ENCODE assay signal across 11 cellular contexts in the genomic region with DNA sequence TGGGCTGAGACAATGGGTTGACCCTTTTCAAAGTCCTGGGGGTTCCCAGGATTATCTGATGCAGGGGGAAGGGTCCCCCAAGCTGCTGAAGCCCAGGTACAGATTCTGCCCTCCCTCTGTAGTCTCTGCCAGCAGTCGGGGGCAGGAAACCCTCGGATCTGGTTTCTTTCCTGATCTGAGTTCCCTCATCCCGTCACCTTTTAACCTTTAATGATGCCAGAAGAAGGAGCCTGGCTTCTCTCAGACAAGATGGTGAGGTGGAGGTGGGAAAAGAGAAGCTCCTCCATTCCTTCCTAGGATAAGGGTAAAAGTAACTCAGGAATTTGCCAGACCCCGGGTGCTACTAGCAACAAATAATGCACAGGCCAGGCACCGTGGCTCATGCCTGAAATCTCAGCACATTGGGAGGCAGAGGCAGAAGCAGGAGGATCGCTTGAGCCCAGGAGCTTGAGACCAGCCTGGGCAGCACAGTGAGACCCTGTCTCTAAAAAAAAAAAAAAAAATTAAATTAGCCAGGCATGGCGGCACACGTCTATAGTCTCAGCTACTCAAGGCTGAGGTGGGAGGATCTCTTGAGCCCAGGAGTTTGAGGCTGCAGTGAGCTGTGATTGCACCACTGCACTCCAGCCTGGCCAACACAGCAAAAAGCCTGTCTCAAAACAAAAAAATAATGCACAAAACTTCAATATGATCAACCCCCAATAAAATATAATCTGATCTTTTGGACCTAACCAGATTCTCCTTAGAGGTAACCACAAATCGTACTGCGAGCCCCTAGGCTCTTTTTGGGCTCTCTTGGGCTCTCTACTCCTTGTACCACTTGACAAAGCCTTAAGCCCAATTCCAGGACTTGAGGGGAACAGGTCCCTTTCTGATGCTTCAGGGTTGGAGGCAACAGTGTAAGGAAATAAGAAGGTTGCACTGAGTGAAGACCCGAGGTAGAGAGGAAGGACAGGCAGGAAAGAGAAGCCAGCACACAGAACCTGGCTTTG. TPM values are rescaled to one million over a fixed set of nuclear protein-coding genes. Genes with fewer than 3 reads are reported as not detected.
DNase-seq lines count a peak whose midpoint lies in the region; ATAC-seq, FAIRE-seq and TF ChIP-seq lines count a peak whose summit lies in the region.
"Had no signal": no experiment of that assay in that cellular context is flagged by ENCODE, and none has a peak within 500 bp of the region (broad histone marks: within the 10 kb centered on the region; RNA-seq: fewer than 3 reads in every experiment).

No MANE protein-coding gene starts in this region.

- peaks cover 51 to 59% of the 10 kb centered on the region in 2 experiments for H3K4me1 ChIP-seq in K562 (replicated peaks in 1 of 2; ENCODE audit: control insufficient read depth in 2 of 2, insufficient read depth in 2 of 2, low read length in 2 of 2)
- H3K4me1 ChIP-seq in HepG2 (ENCODE audit: insufficient read depth, low read length) = peaks cover 75% of the 10 kb centered on the region
- H3K4me1 ChIP-seq in stomach smooth muscle (ENCODE audit: control insufficient read depth, insufficient read depth, low read length) = peaks cover 71% of the 10 kb centered on the region

- H3K27ac ChIP-seq in K562 (ENCODE audit: extremely low read depth, low read depth, low read length) = peak overlapping the region; percentile 81; the same call in 2 of the 3 replicates
- no peak overlapping the region for H3K27ac ChIP-seq in HepG2 (ENCODE audit: extremely low read length, insufficient read depth, low read length)
- H3K27ac ChIP-seq in stomach smooth muscle (ENCODE audit: low read length) = peak overlapping the region; percentile 89

- intact Hi-C loops in K562 (cut with micrococcal nuclease) = loop anchor here (2.0 kb wide), 1 partner anchor 63 kb away; no protein-coding TSS in a partner anchor
- intact Hi-C loops in HepG2 (cut with micrococcal nuclease; ENCODE audit: unreplicated experiment) = no loop called here

- H3K9me1 ChIP-seq in K562 (ENCODE audit: control insufficient read depth, insufficient read depth, low read length) = peaks cover 3% of the 10 kb centered on the region

- no peaks in the 10 kb centered on the region for H3K9me3 ChIP-seq in K562 (replicated peaks; ENCODE audit: control insufficient read depth, insufficient read depth, low read depth, low read length)
- H3K9me3 ChIP-seq in HepG2 (ENCODE audit: low read length) = no peaks in the 10 kb centered on the region
- no peaks in the 10 kb centered on the region for H3K9me3 ChIP-seq in stomach smooth muscle (ENCODE audit: control insufficient read depth in 2 of 2, low read length in 2 of 2)
- H3K9me3 ChIP-seq in T-helper 17 cell (ENCODE audit: control insufficient read depth, low read length, poor library complexity, severe bottlenecking) = no peaks in the 10 kb centered on the region

- H2AFZ ChIP-seq in K562 (ENCODE audit: low read depth, low read length) = peak overlapping the region; percentile 91; the same call in 1 of the 2 replicates
- no peak overlapping the region for H2AFZ ChIP-seq in HepG2 (ENCODE audit: low read length)

- no peak for DNase-seq in HEK293T (ENCODE audit: extremely low spot score)
- no peak for DNase-seq in K562 (ENCODE audit: extremely low read depth in 1 of 4, low spot score in 3 of 4)
- no peak for DNase-seq in HepG2 (ENCODE audit: low spot score)
- no peak for DNase-seq in T-helper 17 cell
- no peak for DNase-seq in activated naive CD8-positive, alpha-beta T cell treated with anti-CD3 and anti-CD28 coated beads, Interleukin-2, amount 50 U/mL, for 24 hours
- DNase-seq in amniotic stem cell (lab: John Stamatoyannopoulos, UW) = no peak
- no peak for DNase-seq in kidney tubule cell (ENCODE audit: low spot score)
- DNase-seq: stimulated activated naive CD8-positive, alpha-beta T cell treated with anti-CD3 and anti-CD28 coated beads, Interleukin-15, amount 100 ng/mL, for 72 hours had no signal

- no peak for TF ChIP-seq EP300 in K562 (IDR thresholded peaks at IDR 0.05; ENCODE audit: low read length)
- TF ChIP-seq EP300 in HepG2 (IDR thresholded peaks at IDR 0.05; ENCODE audit: low read depth in 2 of 2, low read length in 2 of 2) = no peak
- no peak for TF ChIP-seq EP300 in HepG2 (CRISPR knock-in tag; IDR thresholded peaks at IDR 0.05; ENCODE audit: borderline replicate concordance)

- H3K4me2 ChIP-seq in K562 (ENCODE audit: insufficient read depth, low read length) = peak overlapping the region; percentile 83
- peak overlapping the region; percentile 21; the same call in 1 of the 2 replicates for H3K4me2 ChIP-seq in HepG2 (ENCODE audit: low read depth, low read length)

- BruUV-seq in K562 (replicated peaks; lab: Mats Ljungman, UMichigan) = no TSS peak
- no TSS peak for BruUV-seq in HepG2 (replicated peaks; lab: Mats Ljungman, UMichigan)

- H3K4me1 Mint-ChIP-seq in T-helper 17 cell = peaks cover 11% of the 10 kb centered on the region
- peaks cover 12% of the 10 kb centered on the region for H3K4me1 Mint-ChIP-seq in activated naive CD8-positive, alpha-beta T cell treated with anti-CD3 and anti-CD28 coated beads, Interleukin-2, amount 50 U/mL, for 24 hours

- CTCF ChIA-PET in HEK293T (lab: Yijun Ruan, JAX) = interaction anchor here (0.5 to 0.7 kb wide), 3 partner anchors 28 to 214 kb away, joined by 3 to 6 read pairs (median 5); no protein-coding TSS in a partner anchor
- CTCF ChIA-PET in K562 (lab: Yijun Ruan, JAX; ENCODE audit: low intra/inter-chr PET ratio) = interaction anchor here (0.6 kb wide), 1 partner anchor 96 kb away, joined by 3 read pairs; no protein-coding TSS in a partner anchor
- CTCF ChIA-PET in HepG2 (lab: Yijun Ruan, JAX; ENCODE audit: low intra/inter-chr PET ratio, low total read pairs) = no interaction called here

- no peak for FAIRE-seq in K562 (lab: Jason Lieb, UNC)
- no peak for FAIRE-seq in HepG2 (lab: Jason Lieb, UNC)
- FAIRE-seq: bronchial epithelial cell had no signal

- H3K79me2 ChIP-seq in K562 (ENCODE audit: control insufficient read depth, insufficient read depth, low read length) (peaks cover 78% of the 10 kb centered on the region), HepG2 (ENCODE audit: insufficient read depth, low read length) (peaks cover 85% of the 10 kb centered on the region)

- H3K36me3 ChIP-seq in K562 (ENCODE audit: control insufficient read depth, insufficient read depth, low read length) (peaks cover 8% of the 10 kb centered on the region; the same call in 1 of the 3 replicates), HepG2 (replicated peaks in 1 of 2; ENCODE audit: control insufficient read depth in 1 of 2, insufficient read depth in 2 of 2, low read length in 2 of 2) (peaks cover 5 to 10% of the 10 kb centered on the region in 2 experiments; a peak in 3 of 5 replicates), stomach smooth muscle (ENCODE audit: control insufficient read depth in 2 of 2, insufficient read depth in 2 of 2, low read length in 2 of 2) (peaks cover 0 to 3% of the 10 kb centered on the region in 2 donors)

- H3K4me3 Mint-ChIP-seq in T-helper 17 cell = no peak overlapping the region
- H3K4me3 Mint-ChIP-seq in activated naive CD8-positive, alpha-beta T cell treated with anti-CD3 and anti-CD28 coated beads, Interleukin-2, amount 50 U/mL, for 24 hours = no peak overlapping the region
- H3K4me3 Mint-ChIP-seq: stimulated activated naive CD8-positive, alpha-beta T cell treated with anti-CD3 and anti-CD28 coated beads, Interleukin-15, amount 100 ng/mL, for 72 hours had no signal

- no peak for ATAC-seq in K562
- ATAC-seq in HepG2 = no peak
- ATAC-seq in T-helper 17 cell = no peak
- no peak for ATAC-seq in activated naive CD8-positive, alpha-beta T cell treated with anti-CD3 and anti-CD28 coated beads, Interleukin-2, amount 50 U/mL, for 24 hours
- ATAC-seq: stimulated activated naive CD8-positive, alpha-beta T cell treated with anti-CD3 and anti-CD28 coated beads, Interleukin-15, amount 100 ng/mL, for 72 hours had no signal

- peaks cover 4% of the 10 kb centered on the region for H3K27me3 Mint-ChIP-seq in T-helper 17 cell
- H3K27me3 Mint-ChIP-seq in activated naive CD8-positive, alpha-beta T cell treated with anti-CD3 and anti-CD28 coated beads, Interleukin-2, amount 50 U/mL, for 24 hours = peaks cover 9% of the 10 kb centered on the region

- H3K4me3 ChIP-seq in K562 (no peak overlapping the region; the same call in 1 of the 2 replicates), HepG2 (replicated peaks in 1 of 3; ENCODE audit: insufficient read depth in 1 of 3, low read depth in 2 of 3, low read length in 3 of 3) (no peak overlapping the region), stomach smooth muscle (ENCODE audit: low read length in 2 of 2) (peak overlapping the region; percentile 72 to 74)

- no peaks in the 10 kb centered on the region for H4K20me1 ChIP-seq in K562 (replicated peaks; ENCODE audit: control insufficient read depth, insufficient read depth, low read length)
- H4K20me1 ChIP-seq in HepG2 (ENCODE audit: insufficient read depth, low read length) = peaks cover 48% of the 10 kb centered on the region

- peak overlapping the region; percentile 63 to 86; a peak in 3 of 4 replicates for H3K9ac ChIP-seq in K562 (ENCODE audit: insufficient read depth in 1 of 2, low read depth in 2 of 2, low read length in 2 of 2)
- no peak overlapping the region for H3K9ac ChIP-seq in HepG2 (ENCODE audit: insufficient read depth, low read depth, low read length)
- H3K9ac ChIP-seq in stomach smooth muscle (ENCODE audit: low read length in 2 of 2) = peak overlapping the region in 1 of 2 donors; percentile 83

- POLR2A ChIA-PET in HEK293T (lab: Yijun Ruan, JAX) (interaction anchor here (1.0 kb wide), 1 partner anchor 23 kb away, joined by 3 read pairs; no protein-coding TSS in a partner anchor), K562 (lab: Yijun Ruan, JAX) (interaction anchor here (0.9 to 1.1 kb wide), 2 partner anchors 13 to 25 kb away, joined by 3 read pairs; no protein-coding TSS in a partner anchor), HepG2 (lab: Yijun Ruan, JAX) (interaction anchor here (6.1 to 8.2 kb wide), 2 partner anchors 9 to 44 kb away, joined by 77 to 204 read pairs; partner anchors contain the start of gene CPSF4L)

- no peak overlapping the region for H3K27ac Mint-ChIP-seq in T-helper 17 cell
- no peak overlapping the region for H3K27ac Mint-ChIP-seq in activated naive CD8-positive, alpha-beta T cell treated with anti-CD3 and anti-CD28 coated beads, Interleukin-2, amount 50 U/mL, for 24 hours
- H3K27ac Mint-ChIP-seq: stimulated activated naive CD8-positive, alpha-beta T cell treated with anti-CD3 and anti-CD28 coated beads, Interleukin-15, amount 100 ng/mL, for 72 hours had no signal

- no peaks in the 10 kb centered on the region for H3K27me3 ChIP-seq in K562 (ENCODE audit: control insufficient read depth in 2 of 2, insufficient read depth in 2 of 2, low read length in 2 of 2)
- H3K27me3 ChIP-seq in HepG2 (ENCODE audit: control insufficient read depth in 1 of 2, insufficient read depth in 2 of 2, low read length in 2 of 2) = no peaks in the 10 kb centered on the region; a peak in 1 of 5 replicates
- no peaks in the 10 kb centered on the region for H3K27me3 ChIP-seq in stomach smooth muscle (ENCODE audit: control insufficient read depth in 1 of 2, insufficient read depth in 2 of 2, low read length in 2 of 2)

- no peaks in the 10 kb centered on the region for H3K9me3 Mint-ChIP-seq in activated naive CD8-positive, alpha-beta T cell treated with anti-CD3 and anti-CD28 coated beads, Interleukin-2, amount 50 U/mL, for 24 hours
- H3K9me3 Mint-ChIP-seq: stimulated activated naive CD8-positive, alpha-beta T cell treated with anti-CD3 and anti-CD28 coated beads, Interleukin-15, amount 100 ng/mL, for 72 hours had no signal

- 75% methylated on average over 8 of the region's 11 CpGs for WGBS in K562 (ENCODE audit: insufficient coverage, low coverage, missing lambda C conversion rate)
- WGBS in HepG2 (ENCODE audit: low lambda C conversion rate) = 90% methylated on average over 11 of the region's 11 CpGs

- TF ChIP-seq CTCF in K562 (IDR thresholded peaks at IDR 0.05 in 2 of 3, conservative IDR thresholded peaks at IDR 0.05 in 1 of 3; ENCODE audit: insufficient read depth in 2 of 3, low read depth in 1 of 3, low read length in 3 of 3) (no peak), HepG2 (CRISPR knock-in tag; IDR thresholded peaks at IDR 0.05) (no peak)

- H3K36me3 Mint-ChIP-seq in T-helper 17 cell (ENCODE audit: low read depth) = no peaks in the 10 kb centered on the region
- H3K36me3 Mint-ChIP-seq in activated naive CD8-positive, alpha-beta T cell treated with anti-CD3 and anti-CD28 coated beads, Interleukin-2, amount 50 U/mL, for 24 hours (ENCODE audit: low read depth) = no peaks in the 10 kb centered on the region

- no peak for TF ChIP-seq RAD21 in K562 (CRISPR knock-in tag; conservative IDR thresholded peaks at IDR 0.05 in 1 of 2, IDR thresholded peaks at IDR 0.05 in 1 of 2)
- no peak for TF ChIP-seq RAD21 in HepG2 (CRISPR knock-in tag; IDR thresholded peaks at IDR 0.05)

- TF ChIP-seq POLR2A in K562 (conservative IDR thresholded peaks at IDR 0.05) = no peak
- TF ChIP-seq POLR2A in HepG2 (IDR thresholded peaks at IDR 0.05; ENCODE audit: insufficient read depth in 1 of 2, low read depth in 2 of 2, low read length in 2 of 2) = no peak

- in situ Hi-C loops in K562 (cut with MboI) (no loop called here), HepG2 (cut with HindIII; ENCODE audit: extremely low pct_ligation_motif_present, low pct_unique_long_range_greater_than_20kb) (no loop called here)

RNA-seq across cellular contexts. Expression of gene CDC42EP4, which starts 5.7 kb away (rescaled TPM):
- 19.6 and 53.2 TPM in 2 replicates for total RNA-seq in K562 (2011; cell fraction: chromatin; rRNA removed; ENCODE audit: low replicate concordance)
- total RNA-seq in K562 (2011; cell fraction: nucleolus; rRNA removed) = 40.4 and 45.0 TPM in 2 replicates
- total RNA-seq in K562 (2011; cell fraction: nucleoplasm; rRNA removed) = 28.5 and 29.0 TPM in 2 replicates
- total RNA-seq in K562 (2014; rRNA removed) (16.1 and 19.9 TPM in 2 replicates), K562 (2014; rRNA removed; fragmentation: Illumina TruSeq; extraction: Trizol) (7.4 and 8.0 TPM in 2 replicates), K562 (2015; rRNA removed; fragmentation: Illumina TruSeq; extraction: Trizol) (15.9 TPM in 2 replicates), K562 (2021) (20.4 and 20.8 TPM in 2 replicates), HepG2 (2016; rRNA removed; fragmentation: Illumina TruSeq; extraction: Trizol) (54.0 and 55.0 TPM in 2 replicates), T-helper 17 cell (1 to 10 TPM; 4.0 to 4.1 TPM)
- polyA plus RNA-seq in K562 (2011; rRNA removed) (8.8 and 12.3 TPM in 2 replicates), K562 (2014; fragmentation: Illumina TruSeq; extraction: Trizol) (10.2 and 15.3 TPM in 2 replicates), K562 (2014; fragmentation: Nextera tagmentation; extraction: Ambion mirVana) (1 to 10 TPM in 1 of 2 experiments, under 1 TPM in 1; 0.65 to 1.1 TPM), K562 (2014; rRNA removed) (13.3 and 13.4 TPM in 2 replicates), HepG2 (2011; rRNA removed) (19.0 and 21.7 TPM in 2 replicates)
- 9.2 and 35.2 TPM in 2 replicates for polyA plus RNA-seq in K562 (2011; cell fraction: cytosol; rRNA removed)
- polyA plus RNA-seq in K562 (2011; cell fraction: nucleus; rRNA removed) = 9.0 and 12.0 TPM in 2 replicates
- polyA plus RNA-seq in K562 (2012) = 19.2 and 20.7 TPM in 2 replicates
- 7.4 and 13.8 TPM in 2 replicates for polyA minus RNA-seq in K562 (2011; rRNA and poly(A)+ RNA removed)
- 14.7 and 19.6 TPM in 2 replicates for polyA minus RNA-seq in K562 (2011; cell fraction: cytosol; rRNA and poly(A)+ RNA removed)
- 19.3 and 19.4 TPM in 2 replicates for polyA minus RNA-seq in K562 (2011; cell fraction: nucleus; rRNA and poly(A)+ RNA removed)
- 13.5 and 14.9 TPM in 2 replicates for total RNA-seq in HepG2 (2016; cell fraction: cytosol; rRNA removed; fragmentation: Illumina TruSeq; extraction: Trizol; ENCODE audit: low read depth)
- total RNA-seq in HepG2 (2016; cell fraction: insoluble cytoplasmic fraction; rRNA removed; fragmentation: Illumina TruSeq; extraction: Trizol) = 45.9 and 55.1 TPM in 2 replicates
- 45.7 and 51.9 TPM in 2 replicates for total RNA-seq in HepG2 (2016; cell fraction: membrane; rRNA removed; fragmentation: Illumina TruSeq; extraction: Trizol)
- total RNA-seq in HepG2 (2016; cell fraction: nucleus; rRNA removed; fragmentation: Illumina TruSeq; extraction: Trizol) = 34.9 and 36.1 TPM in 2 replicates
- 16.2 and 20.1 TPM in 2 replicates for polyA plus RNA-seq in HepG2 (2011; cell fraction: cytosol; rRNA removed)
- polyA plus RNA-seq in HepG2 (2011; cell fraction: nucleus; rRNA removed) = 18.6 and 24.3 TPM in 2 replicates
- 18.4 and 22.4 TPM in 2 replicates for polyA plus RNA-seq in HepG2 (2012)
- 11.7 and 14.2 TPM in 2 replicates for polyA plus RNA-seq in HepG2 (2016; cell fraction: cytosol; fragmentation: Illumina TruSeq; extraction: Trizol; ENCODE audit: low read depth)
- polyA plus RNA-seq in HepG2 (2016; cell fraction: insoluble cytoplasmic fraction; fragmentation: Illumina TruSeq; extraction: Trizol; ENCODE audit: low read depth) = 58.7 and 66.8 TPM in 2 replicates
- 37.7 and 41.8 TPM in 2 replicates for polyA plus RNA-seq in HepG2 (2016; cell fraction: membrane; fragmentation: Illumina TruSeq; extraction: Trizol; ENCODE audit: low read depth)
- polyA plus RNA-seq in HepG2 (2016; cell fraction: nucleus; fragmentation: Illumina TruSeq; extraction: Trizol; ENCODE audit: insufficient read depth, low read depth) = 41.4 and 43.9 TPM in 2 replicates
- 68.4 and 91.9 TPM in 2 replicates for polyA minus RNA-seq in HepG2 (2011; rRNA and poly(A)+ RNA removed; ENCODE audit: low replicate concordance)
- 25.3 and 26.4 TPM in 2 replicates for polyA minus RNA-seq in HepG2 (2011; cell fraction: cytosol; rRNA and poly(A)+ RNA removed)
- polyA minus RNA-seq in HepG2 (2011; cell fraction: nucleus; rRNA and poly(A)+ RNA removed) = 32.3 and 36.9 TPM in 2 replicates
- total RNA-seq: OCI-LY7 had no signal

RNA-seq across cellular contexts. Expression of gene CPSF4L, which starts 44.5 kb away (rescaled TPM):
- not detected in 2 replicates for total RNA-seq in K562 (2011; cell fraction: chromatin; rRNA removed; ENCODE audit: low replicate concordance)
- total RNA-seq in K562 (2011; cell fraction: nucleolus; rRNA removed) = not detected in 2 replicates
- not detected in 2 replicates for total RNA-seq in K562 (2011; cell fraction: nucleoplasm; rRNA removed)
- total RNA-seq in K562 (2014; rRNA removed) (not detected in 2 replicates), K562 (2014; rRNA removed; fragmentation: Illumina TruSeq; extraction: Trizol) (not detected in 2 replicates), K562 (2015; rRNA removed; fragmentation: Illumina TruSeq; extraction: Trizol) (not detected in 2 replicates), K562 (2021) (not detected in 2 replicates), HepG2 (2016; rRNA removed; fragmentation: Illumina TruSeq; extraction: Trizol) (0.73 and 0.94 TPM in 2 replicates), T-helper 17 cell (not detected)
- polyA plus RNA-seq in K562 (2011; rRNA removed) (not detected in 2 replicates), K562 (2014; fragmentation: Illumina TruSeq; extraction: Trizol) (not detected in 2 replicates), K562 (2014; fragmentation: Nextera tagmentation; extraction: Ambion mirVana) (not detected), K562 (2014; rRNA removed) (not detected in 2 replicates), HepG2 (2011; rRNA removed) (1.2 and 1.6 TPM in 2 replicates)
- polyA plus RNA-seq in K562 (2011; cell fraction: cytosol; rRNA removed) = not detected in 2 replicates
- polyA plus RNA-seq in K562 (2011; cell fraction: nucleus; rRNA removed) = 0.08 TPM in 1 of 2 replicates, not detected in the other
- not detected in 2 replicates for polyA plus RNA-seq in K562 (2012)
- not detected in 2 replicates for polyA minus RNA-seq in K562 (2011; rRNA and poly(A)+ RNA removed)
- not detected in 2 replicates for polyA minus RNA-seq in K562 (2011; cell fraction: cytosol; rRNA and poly(A)+ RNA removed)
- polyA minus RNA-seq in K562 (2011; cell fraction: nucleus; rRNA and poly(A)+ RNA removed) = not detected in 2 replicates
- 1.3 and 1.5 TPM in 2 replicates for total RNA-seq in HepG2 (2016; cell fraction: cytosol; rRNA removed; fragmentation: Illumina TruSeq; extraction: Trizol; ENCODE audit: low read depth)
- 0.76 and 1.1 TPM in 2 replicates for total RNA-seq in HepG2 (2016; cell fraction: insoluble cytoplasmic fraction; rRNA removed; fragmentation: Illumina TruSeq; extraction: Trizol)
- 1.3 and 1.5 TPM in 2 replicates for total RNA-seq in HepG2 (2016; cell fraction: membrane; rRNA removed; fragmentation: Illumina TruSeq; extraction: Trizol)
- total RNA-seq in HepG2 (2016; cell fraction: nucleus; rRNA removed; fragmentation: Illumina TruSeq; extraction: Trizol) = 0.99 and 1.5 TPM in 2 replicates
- 0.32 and 0.70 TPM in 2 replicates for polyA plus RNA-seq in HepG2 (2011; cell fraction: cytosol; rRNA removed)
- 0.21 TPM in 1 of 2 replicates, not detected in the other for polyA plus RNA-seq in HepG2 (2011; cell fraction: nucleus; rRNA removed)
- 0.25 and 0.48 TPM in 2 replicates for polyA plus RNA-seq in HepG2 (2012)
- 0.86 and 1.8 TPM in 2 replicates for polyA plus RNA-seq in HepG2 (2016; cell fraction: cytosol; fragmentation: Illumina TruSeq; extraction: Trizol; ENCODE audit: low read depth)
- 0.60 and 1.3 TPM in 2 replicates for polyA plus RNA-seq in HepG2 (2016; cell fraction: insoluble cytoplasmic fraction; fragmentation: Illumina TruSeq; extraction: Trizol; ENCODE audit: low read depth)
- 1.3 and 1.5 TPM in 2 replicates for polyA plus RNA-seq in HepG2 (2016; cell fraction: membrane; fragmentation: Illumina TruSeq; extraction: Trizol; ENCODE audit: low read depth)
- not detected in 2 replicates for polyA plus RNA-seq in HepG2 (2016; cell fraction: nucleus; fragmentation: Illumina TruSeq; extraction: Trizol; ENCODE audit: insufficient read depth, low read depth)
- polyA minus RNA-seq in HepG2 (2011; rRNA and poly(A)+ RNA removed; ENCODE audit: low replicate concordance) = 0.42 TPM in 1 of 2 replicates, not detected in the other
- not detected in 2 replicates for polyA minus RNA-seq in HepG2 (2011; cell fraction: cytosol; rRNA and poly(A)+ RNA removed)
- polyA minus RNA-seq in HepG2 (2011; cell fraction: nucleus; rRNA and poly(A)+ RNA removed) = 1.3 TPM in 1 of 2 replicates, not detected in the other
- total RNA-seq: bronchial epithelial cell, OCI-LY7 had no signal

Comparison
In these comparisons a context has a peak if more than half of its experiments do, and no peak if none do; other contexts are left out.
1. H3K4me3 ChIP-seq: peak in stomach smooth muscle (2 of 2); none in K562 (single experiment) and HepG2 (0 of 3).